9 cellular contexts compared by ENCODE assay signal in genomic region chr17:49694847-49695697, GRCh38. TPM values are rescaled to one million over a fixed set of nuclear protein-coding genes. Genes with fewer than 3 reads are reported as not detected.
DNase-seq lines count a peak whose midpoint lies in the region; ATAC-seq and TF ChIP-seq lines count a peak whose summit lies in the region.
"Had no signal": no experiment of that assay in that cellular context is flagged by ENCODE, and none has a peak within 500 bp of the region (broad histone marks: within the 10 kb centered on the region; RNA-seq: fewer than 3 reads in every experiment).

No MANE protein-coding gene starts in this region.

- H3K79me2 ChIP-seq in OCI-LY3 (ENCODE audit: low read length), result no peaks in the 10 kb centered on the region

- no peak overlapping the region for H2AFZ ChIP-seq in OCI-LY3 (ENCODE audit: low read depth, low read length)

- DNase-seq in AG08396 (ENCODE audit: low spot score), result peak; percentile 39
- peak; percentile 42 for DNase-seq in GM19238 (ENCODE audit: insufficient read length, low spot score)
- DNase-seq in activated T-cell treated with anti-CD3 and anti-CD28 coated beads, Interleukin-2, amount 50 U/mL, for 1 hour, result peak; percentile 82
- DNase-seq in fibroblast of mammary gland (ENCODE audit: low read depth), result peak; percentile 17
- DNase-seq in omental fat pad (ENCODE audit: low spot score), result peak; percentile 93
- DNase-seq in tibial nerve (ENCODE audit: low spot score in 2 of 2), result peak; percentile 65 to 89
- DNase-seq in NK-92 (lab: John Stamatoyannopoulos, UW; ENCODE audit: unreplicated experiment), result no peak

- ATAC-seq in omental fat pad (ENCODE audit: low FRiP score), result no peak

- H3K27ac ChIP-seq in OCI-LY3 (ENCODE audit: low read length), result no peak overlapping the region
- no peak overlapping the region for H3K27ac ChIP-seq in tibial nerve

- H3K4me3 ChIP-seq in OCI-LY3 (ENCODE audit: low read length) (no peak overlapping the region), fibroblast of mammary gland (ENCODE audit: control insufficient read depth, low read depth, low read length) (no peak overlapping the region), tibial nerve (no peak overlapping the region)
- H3K4me3 ChIP-seq: skin epidermis had no signal

- H3K27me3 ChIP-seq in OCI-LY3 (ENCODE audit: low read depth, low read length), result no peaks in the 10 kb centered on the region
- H3K27me3 ChIP-seq in tibial nerve, result peaks cover 0 to 4% of the 10 kb centered on the region in 2 donors

- H3K4me2 ChIP-seq in OCI-LY3 (ENCODE audit: low read length), result peak overlapping the region; percentile 51

- no peak for TF ChIP-seq POLR2A in tibial nerve (IDR thresholded peaks at IDR 0.05)

- H4K20me1 ChIP-seq in OCI-LY3 (ENCODE audit: insufficient read depth, low read length), result no peaks in the 10 kb centered on the region

- H3K4me1 ChIP-seq in OCI-LY3 (ENCODE audit: low read length) (peaks cover 17% of the 10 kb centered on the region), tibial nerve (peaks cover 0 to 18% (median 3%) of the 10 kb centered on the region in 4 donors)

- no peaks in the 10 kb centered on the region for H3K9me3 ChIP-seq in OCI-LY3 (ENCODE audit: insufficient read depth, low read length)
- H3K9me3 ChIP-seq in tibial nerve, result no peaks in the 10 kb centered on the region

- H3K36me3 ChIP-seq in OCI-LY3 (replicated peaks; ENCODE audit: low read depth, low read length) (peaks cover 3% of the 10 kb centered on the region), tibial nerve (peaks cover 0 to 12% (median 0%) of the 10 kb centered on the region in 3 donors)

- WGBS in tibial nerve, 2 donors, result 20 to 25% methylated on average over 16 of the region's 16 CpGs

- TF ChIP-seq EP300 in tibial nerve (IDR thresholded peaks at IDR 0.05), result no peak

- H3K9ac ChIP-seq in OCI-LY3 (ENCODE audit: low read length), result no peak overlapping the region

- TF ChIP-seq CTCF in OCI-LY3 (IDR thresholded peaks at IDR 0.05; ENCODE audit: low read depth, low read length) (peak; percentile 95), fibroblast of mammary gland (conservative IDR thresholded peaks at IDR 0.05; ENCODE audit: control insufficient read depth, insufficient read depth, low read depth, low read length) (peak; percentile 89), omental fat pad (IDR thresholded peaks at IDR 0.05) (peak in 2 of 3 donors; percentile 50 to 91), tibial nerve (IDR thresholded peaks at IDR 0.05) (peak; percentile 89 to 98 (median 95))

RNA-seq across cellular contexts. Expression of gene SLC35B1, which starts 12.7 kb away (rescaled TPM):
- total RNA-seq in omental fat pad, result 10 to 100 TPM; 30.6 to 47.8 (median 43.3) TPM
- 10 to 100 TPM; 29.6 to 46.5 (median 42.8) TPM for total RNA-seq in tibial nerve

RNA-seq across cellular contexts. Expression of gene SPOP, which starts 17.2 kb away (rescaled TPM):
- total RNA-seq in omental fat pad (10 to 100 TPM; 33.7 to 73.5 (median 50.4) TPM), tibial nerve (10 to 100 TPM; 58.1 to 72.6 (median 66.6) TPM)
